Comparison of ENCODE assay signal across 21 cellular contexts in the genomic region with DNA sequence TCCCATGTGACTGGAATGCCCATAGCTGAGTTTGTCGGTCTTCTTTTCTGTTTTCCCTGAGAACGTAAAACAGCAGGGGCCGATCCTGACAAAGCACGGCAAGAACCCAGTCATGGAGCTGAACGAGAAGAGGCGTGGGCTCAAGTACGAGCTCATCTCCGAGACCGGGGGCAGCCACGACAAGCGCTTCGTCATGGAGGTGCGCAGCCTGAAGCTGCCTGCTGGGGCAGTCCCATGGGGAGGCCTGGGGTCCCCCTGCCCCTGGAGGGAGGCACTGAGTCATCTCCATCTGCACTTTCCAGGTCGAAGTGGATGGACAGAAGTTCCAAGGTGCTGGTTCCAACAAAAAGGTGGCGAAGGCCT. TPM values are rescaled to one million over a fixed set of nuclear protein-coding genes. Genes with fewer than 3 reads are reported as not detected.
DNase-seq lines count a peak whose midpoint lies in the region; ATAC-seq and TF ChIP-seq lines count a peak whose summit lies in the region.
"Had no signal": no experiment of that assay in that cellular context is flagged by ENCODE, and none has a peak within 500 bp of the region (broad histone marks: within the 10 kb centered on the region; RNA-seq: fewer than 3 reads in every experiment).

No MANE protein-coding gene starts in this region.

- ATAC-seq in effector memory CD8-positive, alpha-beta T cell (replicated peaks): no peak
- no peak for ATAC-seq in activated CD8-positive, alpha-beta T cell treated with anti-CD3 and anti-CD28 coated beads, Interleukin-2, amount 10 ng/mL, durations not matched to agents 7 days and 5 days
- no peak for ATAC-seq in activated T-cell treated with anti-CD3 and anti-CD28 coated beads, Interleukin-2, amount 50 U/mL, for 72 hours (replicated peaks in 1 of 2)
- ATAC-seq: HCT116, SK-N-SH treated with all-trans-retinoic acid at 6 μM for 48 hours had no signal

- H3K4me2 ChIP-seq in neuronal stem cell (ENCODE audit: insufficient read depth, low read length, poor library complexity, severe bottlenecking): no peak overlapping the region
- H3K4me2 ChIP-seq: BLaER1 had no signal

- H2AK5ac ChIP-seq in neuronal stem cell (ENCODE audit: low read depth, low read length): no peak overlapping the region

- peaks cover 100% of the 10 kb centered on the region for H3K36me3 ChIP-seq in A673 (ENCODE audit: insufficient read depth, low read length, poor library complexity, severe bottlenecking)
- peaks cover 100% of the 10 kb centered on the region for H3K36me3 ChIP-seq in HUES48 (ENCODE audit: control insufficient read depth, insufficient read depth, low read length)
- H3K36me3 ChIP-seq in neuronal stem cell (replicated peaks in 1 of 2; ENCODE audit: control insufficient read depth in 2 of 2, insufficient read depth in 2 of 2, low read length in 2 of 2): peaks cover 87 to 100% of the 10 kb centered on the region in 2 donors

- POLR2A ChIA-PET in A673 (lab: Charles Lee; ENCODE audit: low non-redundant PET): no interaction called here
- POLR2A ChIA-PET in activated CD8-positive, alpha-beta T cell treated with anti-CD3 and anti-CD28 coated beads, Interleukin-2, amount 10 ng/mL, durations not matched to agents 7 days and 5 days (lab: Charles Lee): no interaction called here

- no peak for TF ChIP-seq CTCF in A673 (conservative IDR thresholded peaks at IDR 0.05; ENCODE audit: low read depth, low read length)

- DNase-seq in A673 (ENCODE audit: low spot score) (peak; percentile 56), neuronal stem cell (ENCODE audit: low spot score) (no peak), superior temporal gyrus (ENCODE audit: extremely low spot score) (no peak)
- DNase-seq in effector memory CD8-positive, alpha-beta T cell: no peak
- no peak for DNase-seq in activated CD8-positive, alpha-beta T cell treated with anti-CD3 and anti-CD28 coated beads, Interleukin-2, amount 10 ng/mL, durations not matched to agents 7 days and 5 days
- no peak for DNase-seq in activated T-cell treated with anti-CD3 and anti-CD28 coated beads, Interleukin-2, amount 50 U/mL, for 72 hours
- DNase-seq: 8988T; CD4-positive, CD25-positive, alpha-beta regulatory T cell; GM23248; KBM-7; NCI-H1105 treated with DMSO at 0.1 percent for 48 hours; NCI-H146; NCI-H1930; NCI-H446; NCI-H524 treated with DMSO at 0.1 percent for 48 hours; NCI-H774; SJCRH30 had no signal

- BruUV-seq in A673 (replicated peaks; lab: Mats Ljungman, UMichigan): no TSS peak

- H3K36me3 Mint-ChIP-seq in effector memory CD8-positive, alpha-beta T cell (ENCODE audit: insufficient read depth): peaks cover 97% of the 10 kb centered on the region
- peaks cover 79% of the 10 kb centered on the region for H3K36me3 Mint-ChIP-seq in activated CD8-positive, alpha-beta T cell treated with anti-CD3 and anti-CD28 coated beads, Interleukin-2, amount 10 ng/mL, durations not matched to agents 7 days and 5 days (ENCODE audit: low read depth)
- H3K36me3 Mint-ChIP-seq in activated T-cell treated with anti-CD3 and anti-CD28 coated beads, Interleukin-2, amount 50 U/mL, for 72 hours (ENCODE audit: insufficient read depth in 2 of 2): peaks cover 11 to 21% of the 10 kb centered on the region in 2 donors

- no peak overlapping the region for H4K91ac ChIP-seq in neuronal stem cell (ENCODE audit: low read depth, low read length, poor library complexity)

- no peak overlapping the region for H2BK120ac ChIP-seq in neuronal stem cell (ENCODE audit: low read depth, low read length)

- no CpG with 5 or more reads among the region's 15 CpGs for WGBS in neuronal stem cell (ENCODE audit: extremely low coverage in 2 of 2, insufficient read length in 2 of 2, insufficient replicate concordance in 1 of 2), 2 donors

- H3K14ac ChIP-seq in neuronal stem cell (ENCODE audit: low read length): no peak overlapping the region

- H3K9ac ChIP-seq in HUES48 (ENCODE audit: low read depth, low read length) (no peak overlapping the region), neuronal stem cell (ENCODE audit: low read depth, low read length, poor library complexity) (no peak overlapping the region)
- H3K9ac ChIP-seq: BLaER1, GM23248 had no signal

- H3K4me1 ChIP-seq in A673 (ENCODE audit: insufficient read depth, low read length, poor library complexity, severe bottlenecking) (no peaks in the 10 kb centered on the region), HUES48 (ENCODE audit: control insufficient read depth, insufficient read depth, low read length) (no peaks in the 10 kb centered on the region), neuronal stem cell (ENCODE audit: control insufficient read depth in 2 of 2, insufficient read depth in 1 of 2, low read depth in 1 of 2, low read length in 2 of 2) (no peaks in the 10 kb centered on the region)
- H3K4me1 ChIP-seq: BLaER1, SJCRH30 had no signal

- no peak overlapping the region for H2BK15ac ChIP-seq in neuronal stem cell (ENCODE audit: low read length)

- peaks cover 54% of the 10 kb centered on the region for H3K79me1 ChIP-seq in neuronal stem cell (ENCODE audit: low read depth, low read length)

- no peak overlapping the region for H2BK12ac ChIP-seq in neuronal stem cell (ENCODE audit: low read length)

- peak overlapping the region; percentile 22 to 38 for H3K27ac Mint-ChIP-seq in effector memory CD8-positive, alpha-beta T cell
- no peak overlapping the region for H3K27ac Mint-ChIP-seq in activated CD8-positive, alpha-beta T cell treated with anti-CD3 and anti-CD28 coated beads, Interleukin-2, amount 10 ng/mL, durations not matched to agents 7 days and 5 days
- H3K27ac Mint-ChIP-seq in activated T-cell treated with anti-CD3 and anti-CD28 coated beads, Interleukin-2, amount 50 U/mL, for 72 hours: no peak overlapping the region
- H3K27ac Mint-ChIP-seq: CD4-positive, CD25-positive, alpha-beta regulatory T cell had no signal

- CTCF ChIA-PET in A673 (lab: Charles Lee): interaction anchor here (1.0 to 1.4 kb wide), 2 partner anchors 17 to 102 kb away, joined by 3 to 4 read pairs; no protein-coding TSS in a partner anchor
- CTCF ChIA-PET in activated CD8-positive, alpha-beta T cell treated with anti-CD3 and anti-CD28 coated beads, Interleukin-2, amount 10 ng/mL, durations not matched to agents 7 days and 5 days (lab: Charles Lee): no interaction called here

- H3K27me3 ChIP-seq in A673 (replicated peaks; ENCODE audit: insufficient read depth, low read depth, low read length, poor library complexity) (no peaks in the 10 kb centered on the region), HUES48 (ENCODE audit: control insufficient read depth, insufficient read depth, low read length) (no peaks in the 10 kb centered on the region), neuronal stem cell (ENCODE audit: control insufficient read depth in 3 of 3, insufficient read depth in 3 of 3, low read depth in 1 of 3, low read length in 3 of 3) (no peaks in the 10 kb centered on the region)
- H3K27me3 ChIP-seq: BLaER1, SJCRH30 had no signal

- H2AFZ ChIP-seq in neuronal stem cell (ENCODE audit: low read length): no peak overlapping the region
- H2AFZ ChIP-seq: GM23248 had no signal

- H3K4me3 ChIP-seq in A673 (ENCODE audit: low read depth, low read length, poor library complexity, severe bottlenecking): no peak overlapping the region
- no peak overlapping the region for H3K4me3 ChIP-seq in HUES48 (ENCODE audit: low read depth, low read length)
- no peak overlapping the region for H3K4me3 ChIP-seq in neuronal stem cell (ENCODE audit: low read length in 2 of 2)
- H3K4me3 ChIP-seq: BLaER1, GM23248, SJCRH30 had no signal

- no peaks in the 10 kb centered on the region for H3K9me3 Mint-ChIP-seq in effector memory CD8-positive, alpha-beta T cell
- no peaks in the 10 kb centered on the region for H3K9me3 Mint-ChIP-seq in activated CD8-positive, alpha-beta T cell treated with anti-CD3 and anti-CD28 coated beads, Interleukin-2, amount 10 ng/mL, durations not matched to agents 7 days and 5 days (ENCODE audit: insufficient read depth)
- no peaks in the 10 kb centered on the region for H3K9me3 Mint-ChIP-seq in activated T-cell treated with anti-CD3 and anti-CD28 coated beads, Interleukin-2, amount 50 U/mL, for 72 hours
- H3K9me3 Mint-ChIP-seq: CD4-positive, CD25-positive, alpha-beta regulatory T cell had no signal

- intact Hi-C loops in A673 (cut with micrococcal nuclease; ENCODE audit: unreplicated experiment): no loop called here

- H3K4me1 Mint-ChIP-seq in effector memory CD8-positive, alpha-beta T cell (ENCODE audit: low read depth in 2 of 2): peaks cover 2 to 4% of the 10 kb centered on the region in 2 donors
- H3K4me1 Mint-ChIP-seq in activated CD8-positive, alpha-beta T cell treated with anti-CD3 and anti-CD28 coated beads, Interleukin-2, amount 10 ng/mL, durations not matched to agents 7 days and 5 days (ENCODE audit: low read depth): no peaks in the 10 kb centered on the region
- H3K4me1 Mint-ChIP-seq in activated T-cell treated with anti-CD3 and anti-CD28 coated beads, Interleukin-2, amount 50 U/mL, for 72 hours (ENCODE audit: low read depth): no peaks in the 10 kb centered on the region
- H3K4me1 Mint-ChIP-seq: CD4-positive, CD25-positive, alpha-beta regulatory T cell had no signal

- no peaks in the 10 kb centered on the region for H3K9me3 ChIP-seq in A673 (ENCODE audit: low read depth, low read length, poor library complexity, severe bottlenecking)
- H3K9me3 ChIP-seq in HUES48 (ENCODE audit: control insufficient read depth, insufficient read depth, low read length): no peaks in the 10 kb centered on the region
- peaks cover 0 to 2% of the 10 kb centered on the region in 2 donors for H3K9me3 ChIP-seq in neuronal stem cell (replicated peaks in 1 of 2; ENCODE audit: control insufficient read depth in 2 of 2, insufficient read depth in 1 of 2, low read depth in 1 of 2, low read length in 2 of 2)
- H3K9me3 ChIP-seq: BLaER1, SJCRH30 had no signal

- H3K27me3 Mint-ChIP-seq in effector memory CD8-positive, alpha-beta T cell: no peaks in the 10 kb centered on the region
- H3K27me3 Mint-ChIP-seq in activated CD8-positive, alpha-beta T cell treated with anti-CD3 and anti-CD28 coated beads, Interleukin-2, amount 10 ng/mL, durations not matched to agents 7 days and 5 days (ENCODE audit: low read depth): no peaks in the 10 kb centered on the region
- H3K27me3 Mint-ChIP-seq in activated T-cell treated with anti-CD3 and anti-CD28 coated beads, Interleukin-2, amount 50 U/mL, for 72 hours (ENCODE audit: low read depth): no peaks in the 10 kb centered on the region
- H3K27me3 Mint-ChIP-seq: CD4-positive, CD25-positive, alpha-beta regulatory T cell had no signal

- H3K4ac ChIP-seq in neuronal stem cell (ENCODE audit: low read length): no peak overlapping the region

- H4K8ac ChIP-seq in neuronal stem cell (ENCODE audit: low read depth, low read length): peak overlapping the region; percentile 26

- no peak overlapping the region for H3K18ac ChIP-seq in neuronal stem cell (ENCODE audit: low read length)

- H3K27ac ChIP-seq in A673 (ENCODE audit: low read depth, low read length, poor library complexity, severe bottlenecking) (peak overlapping the region; percentile 30), HUES48 (ENCODE audit: low read depth, low read length) (peak overlapping the region; percentile 63), neuronal stem cell (replicated peaks; ENCODE audit: low read length) (no peak overlapping the region)
- H3K27ac ChIP-seq: BLaER1, GM23248, SJCRH30 had no signal

- no peak overlapping the region for H2BK5ac ChIP-seq in neuronal stem cell (ENCODE audit: low read length)

- peak overlapping the region; percentile 77 for H3K23ac ChIP-seq in neuronal stem cell (ENCODE audit: low read depth, low read length, poor library complexity)

- H3K4me3 Mint-ChIP-seq in effector memory CD8-positive, alpha-beta T cell: peak overlapping the region in 1 of 2 donors; percentile 12
- no peak overlapping the region for H3K4me3 Mint-ChIP-seq in activated CD8-positive, alpha-beta T cell treated with anti-CD3 and anti-CD28 coated beads, Interleukin-2, amount 10 ng/mL, durations not matched to agents 7 days and 5 days
- H3K4me3 Mint-ChIP-seq in activated T-cell treated with anti-CD3 and anti-CD28 coated beads, Interleukin-2, amount 50 U/mL, for 72 hours: no peak overlapping the region
- H3K4me3 Mint-ChIP-seq: CD4-positive, CD25-positive, alpha-beta regulatory T cell had no signal

RNA-seq across cellular contexts. Expression of a gene that starts 18.2 kb away (rescaled TPM):
- 82.4 and 89.6 TPM in 2 replicates for total RNA-seq in A673 (2021)
- 17.9 TPM for polyA plus RNA-seq in neuronal stem cell (2013, experiment 1 of 2)
- polyA plus RNA-seq in neuronal stem cell (2013, experiment 2 of 2): 16.9 TPM
- total RNA-seq in activated CD8-positive, alpha-beta T cell treated with anti-CD3 and anti-CD28 coated beads, Interleukin-2, amount 10 ng/mL, durations not matched to agents 7 days and 5 days: 10 to 100 TPM; 36.5 to 36.6 TPM
- 10 to 100 TPM; 48.9 to 49.5 TPM for total RNA-seq in activated T-cell treated with anti-CD3 and anti-CD28 coated beads, Interleukin-2, amount 50 U/mL, for 72 hours

RNA-seq across cellular contexts. Expression of a gene that starts 28.9 kb away (rescaled TPM):
- 665 and 683 TPM in 2 replicates for total RNA-seq in A673 (2021)
- 416 TPM for polyA plus RNA-seq in neuronal stem cell (2013, experiment 1 of 2)
- 418 TPM for polyA plus RNA-seq in neuronal stem cell (2013, experiment 2 of 2)
- 100 to 1,000 TPM; 407 to 408 TPM for total RNA-seq in activated CD8-positive, alpha-beta T cell treated with anti-CD3 and anti-CD28 coated beads, Interleukin-2, amount 10 ng/mL, durations not matched to agents 7 days and 5 days
- 100 to 1,000 TPM; 297 to 311 TPM for total RNA-seq in activated T-cell treated with anti-CD3 and anti-CD28 coated beads, Interleukin-2, amount 50 U/mL, for 72 hours

RNA-seq across cellular contexts. Expression of a gene that starts 34.8 kb away (rescaled TPM):
- total RNA-seq in A673 (2021): 143 and 155 TPM in 2 replicates
- polyA plus RNA-seq in neuronal stem cell (2013, experiment 1 of 2): 49.9 TPM
- polyA plus RNA-seq in neuronal stem cell (2013, experiment 2 of 2): 49.9 TPM
- 100 to 1,000 TPM; 239 to 240 TPM for total RNA-seq in activated CD8-positive, alpha-beta T cell treated with anti-CD3 and anti-CD28 coated beads, Interleukin-2, amount 10 ng/mL, durations not matched to agents 7 days and 5 days
- 100 to 1,000 TPM; 241 to 266 TPM for total RNA-seq in activated T-cell treated with anti-CD3 and anti-CD28 coated beads, Interleukin-2, amount 50 U/mL, for 72 hours

RNA-seq across cellular contexts. Expression of a gene that starts 57.7 kb away (rescaled TPM):
- 35.4 and 52.2 TPM in 2 replicates for total RNA-seq in A673 (2021)
- polyA plus RNA-seq in neuronal stem cell (2013, experiment 1 of 2): 86.1 TPM
- polyA plus RNA-seq in neuronal stem cell (2013, experiment 2 of 2): 84.2 TPM
- total RNA-seq in activated CD8-positive, alpha-beta T cell treated with anti-CD3 and anti-CD28 coated beads, Interleukin-2, amount 10 ng/mL, durations not matched to agents 7 days and 5 days: 100 to 1,000 TPM; 112 to 121 TPM
- total RNA-seq in activated T-cell treated with anti-CD3 and anti-CD28 coated beads, Interleukin-2, amount 50 U/mL, for 72 hours: 100 to 1,000 TPM; 131 to 148 TPM

Comparison
In these comparisons a context has a peak if more than half of its experiments do, and no peak if none do; other contexts are left out.
1. H3K27ac Mint-ChIP-seq: peak in effector memory CD8-positive, alpha-beta T cell (2 of 2); none in activated CD8-positive, alpha-beta T cell treated with anti-CD3 and anti-CD28 coated beads, Interleukin-2, amount 10 ng/mL, durations not matched to agents 7 days and 5 days (single experiment) and activated T-cell treated with anti-CD3 and anti-CD28 coated beads, Interleukin-2, amount 50 U/mL, for 72 hours (single experiment).